Comparison of ENCODE assay signal across 9 cellular contexts in genomic region chr11:119115484-119116234, GRCh38. TPM values are rescaled to one million over a fixed set of nuclear protein-coding genes. Genes with fewer than 3 reads are reported as not detected.
DNase-seq lines count a peak whose midpoint lies in the region; ATAC-seq and TF ChIP-seq lines count a peak whose summit lies in the region.
"Had no signal": no experiment of that assay in that cellular context is flagged by ENCODE, and none has a peak within 500 bp of the region (broad histone marks: within the 10 kb centered on the region; RNA-seq: fewer than 3 reads in every experiment).

No MANE protein-coding gene starts in this region.

- 65% methylated on average over 24 of the region's 24 CpGs for WGBS in prostate gland

- peak; percentile 33 for DNase-seq in stimulated activated CD4-positive, alpha-beta T cell treated with anti-CD3 and anti-CD28 coated beads, Interleukin-12 subunit alpha, Interleukin-12 subunit beta, amount 100 ng/mL, for 4 hours
- no peak for DNase-seq in stimulated activated CD4-positive, alpha-beta T cell treated with anti-CD3 and anti-CD28 coated beads, Interleukin-4, amount 100 ng/mL, for 24 hours
- DNase-seq in coronary artery (ENCODE audit: low spot score) (peak; percentile 29), prostate gland (ENCODE audit: low spot score) (no peak), T1000 (lab: John Stamatoyannopoulos, UW) (no peak)
- DNase-seq in naive thymus-derived CD8-positive, alpha-beta T cell, result peak in 5 of 10 donors; percentile 29 to 74 (median 57)
- DNase-seq in activated CD4-positive, CD25-positive, alpha-beta regulatory T cell (lab: John Stamatoyannopoulos, UW), result no peak
- DNase-seq: BE2C had no signal

- intact Hi-C loops in prostate gland (cut with DNase I), result no loop called here

- no peak for TF ChIP-seq POLR2A in prostate gland (IDR thresholded peaks at IDR 0.05)

- H3K4me3 ChIP-seq in coronary artery (no peak overlapping the region), prostate gland (no peak overlapping the region)

- H3K4me1 ChIP-seq in prostate gland (replicated peaks), result peaks cover 2% of the 10 kb centered on the region
- H3K4me1 ChIP-seq: BE2C had no signal

- H3K4me3 Mint-ChIP-seq in naive thymus-derived CD8-positive, alpha-beta T cell, result peak overlapping the region; percentile 79 to 91 (median 85)

- H3K4me1 Mint-ChIP-seq in naive thymus-derived CD8-positive, alpha-beta T cell, result peaks cover 25 to 54% (median 38%) of the 10 kb centered on the region in 4 donors

- no peaks in the 10 kb centered on the region for H3K27me3 ChIP-seq in prostate gland (replicated peaks; ENCODE audit: insufficient read depth)
- H3K27me3 ChIP-seq: BE2C had no signal

- H3K36me3 Mint-ChIP-seq in naive thymus-derived CD8-positive, alpha-beta T cell, result peaks cover 7 to 38% (median 11%) of the 10 kb centered on the region in 3 donors

- H3K9me3 ChIP-seq in prostate gland, result no peaks in the 10 kb centered on the region
- H3K9me3 ChIP-seq: BE2C had no signal

- TF ChIP-seq CTCF in coronary artery (IDR thresholded peaks at IDR 0.05), result no peak
- no peak for TF ChIP-seq CTCF in prostate gland (IDR thresholded peaks at IDR 0.05)

- ATAC-seq in naive thymus-derived CD8-positive, alpha-beta T cell, result peak; percentile 89 to 95
- ATAC-seq in GM18870 (IDR thresholded peaks at IDR 0.05; ENCODE audit: unreplicated experiment), result no peak

- peak overlapping the region; percentile 92 to 99 (median 98) for H3K27ac Mint-ChIP-seq in naive thymus-derived CD8-positive, alpha-beta T cell

- H3K27ac ChIP-seq in coronary artery (peak overlapping the region in 1 of 2 donors; percentile 64), prostate gland (no peak overlapping the region)

- POLR2A ChIA-PET in naive thymus-derived CD8-positive, alpha-beta T cell (lab: Charles Lee), result interaction anchor here (0.5 to 9.9 kb wide), 11 partner anchors 8 to 507 kb away, joined by 3 to 130 read pairs (median 4); partner anchors contain the start of genes C2CD2L, DPAGT1, HMBS and VPS11

- H3K9me3 Mint-ChIP-seq in naive thymus-derived CD8-positive, alpha-beta T cell, result no peaks in the 10 kb centered on the region

- peaks cover 0 to 12% of the 10 kb centered on the region in 2 donors for H3K36me3 ChIP-seq in prostate gland

- no peaks in the 10 kb centered on the region for H3K27me3 Mint-ChIP-seq in naive thymus-derived CD8-positive, alpha-beta T cell

RNA-seq across cellular contexts. Expression of gene HINFP, which starts 5.7 kb away (rescaled TPM):
- 10 to 100 TPM; 66.0 to 68.6 TPM for total RNA-seq in naive thymus-derived CD8-positive, alpha-beta T cell
- polyA plus RNA-seq in naive thymus-derived CD8-positive, alpha-beta T cell, result 10 to 100 TPM in 1 of 3 donors, 1 to 10 TPM in 2; 7.3 to 24.9 (median 7.5) TPM
- total RNA-seq in prostate gland, result 10 to 100 TPM; 22.1 to 41.7 TPM

RNA-seq across cellular contexts. Expression of gene C2CD2L, which starts 8.5 kb away (rescaled TPM):
- 10 to 100 TPM; 27.0 to 27.8 TPM for total RNA-seq in naive thymus-derived CD8-positive, alpha-beta T cell
- polyA plus RNA-seq in naive thymus-derived CD8-positive, alpha-beta T cell, result 1 to 10 TPM; 3.4 to 10.0 (median 4.0) TPM
- 1 to 10 TPM; 5.1 to 9.0 TPM for total RNA-seq in prostate gland

RNA-seq across cellular contexts. Expression of gene DPAGT1, which starts 14.0 kb away (rescaled TPM):
- 10 to 100 TPM; 29.0 to 37.5 TPM for total RNA-seq in naive thymus-derived CD8-positive, alpha-beta T cell
- 10 to 100 TPM; 28.7 to 30.8 (median 29.0) TPM for polyA plus RNA-seq in naive thymus-derived CD8-positive, alpha-beta T cell
- total RNA-seq in prostate gland, result 10 to 100 TPM; 39.6 to 49.6 TPM

RNA-seq across cellular contexts. Expression of gene HMBS, which starts 31.0 kb away (rescaled TPM):
- 1 to 10 TPM; 6.9 to 8.0 TPM for total RNA-seq in naive thymus-derived CD8-positive, alpha-beta T cell
- polyA plus RNA-seq in naive thymus-derived CD8-positive, alpha-beta T cell, result 10 to 100 TPM; 20.0 to 32.7 (median 24.3) TPM
- 10 to 100 TPM in 1 of 2 donors, 1 to 10 TPM in 1; 9.2 to 14.3 TPM for total RNA-seq in prostate gland

RNA-seq across cellular contexts. Expression of gene ABCG4, which starts 33.2 kb away (rescaled TPM):
- not detected for total RNA-seq in naive thymus-derived CD8-positive, alpha-beta T cell
- polyA plus RNA-seq in naive thymus-derived CD8-positive, alpha-beta T cell, result not detected
- total RNA-seq in prostate gland, result under 1 TPM in 1 of 2 donors, not detected in 1; 0.85 TPM

Comparison
In these comparisons a context has a peak if more than half of its experiments do, and no peak if none do; other contexts are left out.
1. DNase-seq: peak in stimulated activated CD4-positive, alpha-beta T cell treated with anti-CD3 and anti-CD28 coated beads, Interleukin-12 subunit alpha, Interleukin-12 subunit beta, amount 100 ng/mL, for 4 hours (single experiment) and coronary artery (single experiment); none in stimulated activated CD4-positive, alpha-beta T cell treated with anti-CD3 and anti-CD28 coated beads, Interleukin-4, amount 100 ng/mL, for 24 hours (single experiment), activated CD4-positive, CD25-positive, alpha-beta regulatory T cell (0 of 4), prostate gland (single experiment) and T1000 (single experiment).